Comparison of ENCODE assay signal across 14 cellular contexts in genomic region chr2:122660786-122661634, GRCh38.
DNase-seq lines count a peak whose midpoint lies in the region; ATAC-seq and TF ChIP-seq lines count a peak whose summit lies in the region.
"Had no signal": no experiment of that assay in that cellular context is flagged by ENCODE, and none has a peak within 500 bp of the region (broad histone marks: within the 10 kb centered on the region; RNA-seq: fewer than 3 reads in every experiment).

No MANE protein-coding gene starts in this region.

- peak overlapping the region; percentile 79 for H3K27ac ChIP-seq in iPS-20b (ENCODE audit: low read length)
- no peak overlapping the region for H3K27ac ChIP-seq in Peyer's patch
- H3K27ac ChIP-seq: gastroesophageal sphincter had no signal

- no peaks in the 10 kb centered on the region for H3K27me3 Mint-ChIP-seq in MCF 10A (ENCODE audit: insufficient read depth, unreplicated experiment)
- H3K27me3 Mint-ChIP-seq in stimulated activated memory B cell treated with anti-CD40 and anti-IgM and Interleukin-4, amounts not matched to agents 10 μg/mL and 1 μg/mL and 100 μg/mL, for 72 hours, result no peaks in the 10 kb centered on the region
- H3K27me3 Mint-ChIP-seq: CD4-positive, alpha-beta memory T cell had no signal

- DNase-seq in NCI-H1436 (lab: John Stamatoyannopoulos, UW), result peak; percentile 36
- DNase-seq in NCI-H1436 treated with DMSO at 0.1 percent for 48 hours (lab: John Stamatoyannopoulos, UW), result no peak
- DNase-seq in MCF 10A (ENCODE audit: unreplicated experiment), result no peak
- no peak for DNase-seq in Peyer's patch
- DNase-seq in cerebellum (ENCODE audit: low spot score), result no peak
- DNase-seq: activated T-cell treated with anti-CD3 and anti-CD28 coated beads, Interleukin-2, amount 50 U/mL, for 48 hours; CD4-positive, alpha-beta memory T cell; effector memory CD4-positive, alpha-beta T cell; NCI-H1417 treated with DMSO at 0.1 percent for 48 hours had no signal

- BruUV-seq in MCF 10A (replicated peaks; lab: Mats Ljungman, UMichigan), result no TSS peak

- no peak for TF ChIP-seq CTCF in MCF 10A (IDR thresholded peaks at IDR 0.05; ENCODE audit: unreplicated experiment)
- no peak for TF ChIP-seq CTCF in Peyer's patch (IDR thresholded peaks at IDR 0.05)

- H3K9me3 ChIP-seq in iPS-20b (ENCODE audit: insufficient read depth, low read depth, low read length) (no peaks in the 10 kb centered on the region), skeletal muscle satellite cell (replicated peaks; ENCODE audit: low read length) (no peaks in the 10 kb centered on the region), Peyer's patch (no peaks in the 10 kb centered on the region)
- H3K9me3 ChIP-seq: gastroesophageal sphincter had no signal

- H3K9ac ChIP-seq in iPS-20b (ENCODE audit: low read depth, low read length), result peak overlapping the region; percentile 75
- no peak overlapping the region for H3K9ac ChIP-seq in skeletal muscle satellite cell (ENCODE audit: low read depth, low read length)

- H3K4me1 Mint-ChIP-seq in MCF 10A (ENCODE audit: insufficient read depth, unreplicated experiment), result no peaks in the 10 kb centered on the region
- H3K4me1 Mint-ChIP-seq in stimulated activated memory B cell treated with anti-CD40 and anti-IgM and Interleukin-4, amounts not matched to agents 10 μg/mL and 1 μg/mL and 100 μg/mL, for 72 hours, result no peaks in the 10 kb centered on the region
- H3K4me1 Mint-ChIP-seq: CD4-positive, alpha-beta memory T cell had no signal

- H3K4me3 Mint-ChIP-seq in MCF 10A (ENCODE audit: unreplicated experiment), result peak overlapping the region; percentile 12
- no peak overlapping the region for H3K4me3 Mint-ChIP-seq in stimulated activated memory B cell treated with anti-CD40 and anti-IgM and Interleukin-4, amounts not matched to agents 10 μg/mL and 1 μg/mL and 100 μg/mL, for 72 hours
- H3K4me3 Mint-ChIP-seq: CD4-positive, alpha-beta memory T cell had no signal

- H3K27ac Mint-ChIP-seq in MCF 10A (ENCODE audit: low read depth, unreplicated experiment), result no peak overlapping the region
- H3K27ac Mint-ChIP-seq in stimulated activated memory B cell treated with anti-CD40 and anti-IgM and Interleukin-4, amounts not matched to agents 10 μg/mL and 1 μg/mL and 100 μg/mL, for 72 hours, result no peak overlapping the region
- H3K27ac Mint-ChIP-seq: CD4-positive, alpha-beta memory T cell had no signal

- no peaks in the 10 kb centered on the region for H3K36me3 ChIP-seq in iPS-20b (ENCODE audit: insufficient read depth, low read depth, low read length)
- H3K36me3 ChIP-seq in skeletal muscle satellite cell (ENCODE audit: insufficient read depth, low read length), result no peaks in the 10 kb centered on the region
- no peaks in the 10 kb centered on the region for H3K36me3 ChIP-seq in Peyer's patch
- H3K36me3 ChIP-seq: gastroesophageal sphincter had no signal

- no peaks in the 10 kb centered on the region; the same call in 1 of the 2 replicates for H3K27me3 ChIP-seq in iPS-20b (ENCODE audit: insufficient read depth, low read length)
- H3K27me3 ChIP-seq in skeletal muscle satellite cell (ENCODE audit: control insufficient read depth, insufficient read depth, low read length), result peaks cover 51% of the 10 kb centered on the region
- H3K27me3 ChIP-seq in Peyer's patch, result no peaks in the 10 kb centered on the region

- CTCF ChIA-PET in MCF 10A (lab: Yijun Ruan, JAX), result no interaction called here

- H3K4me2 ChIP-seq in skeletal muscle satellite cell (ENCODE audit: low read length), result peak overlapping the region; percentile 7

- TF ChIP-seq POLR2A in Peyer's patch (IDR thresholded peaks at IDR 0.05), result no peak

- H3K4me3 ChIP-seq in iPS-20b (ENCODE audit: low read length) (peak overlapping the region; percentile 61), skeletal muscle satellite cell (ENCODE audit: low read length) (no peak overlapping the region), Peyer's patch (no peak overlapping the region)
- H3K4me3 ChIP-seq: gastroesophageal sphincter, K562 had no signal

- intact Hi-C loops in MCF 10A (cut with micrococcal nuclease), result no loop called here

- POLR2A ChIA-PET in MCF 10A (lab: Yijun Ruan, JAX), result no interaction called here

- H3K36me3 Mint-ChIP-seq in MCF 10A (ENCODE audit: insufficient read depth, unreplicated experiment), result no peaks in the 10 kb centered on the region
- H3K36me3 Mint-ChIP-seq in stimulated activated memory B cell treated with anti-CD40 and anti-IgM and Interleukin-4, amounts not matched to agents 10 μg/mL and 1 μg/mL and 100 μg/mL, for 72 hours, result no peaks in the 10 kb centered on the region
- H3K36me3 Mint-ChIP-seq: CD4-positive, alpha-beta memory T cell had no signal

- H3K9me3 Mint-ChIP-seq in MCF 10A (ENCODE audit: unreplicated experiment), result no peaks in the 10 kb centered on the region
- H3K9me3 Mint-ChIP-seq in stimulated activated memory B cell treated with anti-CD40 and anti-IgM and Interleukin-4, amounts not matched to agents 10 μg/mL and 1 μg/mL and 100 μg/mL, for 72 hours, result no peaks in the 10 kb centered on the region

- no peak for ATAC-seq in stimulated activated memory B cell treated with anti-CD40 and anti-IgM and Interleukin-4, amounts not matched to agents 10 μg/mL and 1 μg/mL and 100 μg/mL, for 72 hours
- ATAC-seq: gastroesophageal sphincter, K562 had no signal

- H3K4me1 ChIP-seq in iPS-20b (ENCODE audit: insufficient read depth, low read length) (peaks cover 41% of the 10 kb centered on the region), skeletal muscle satellite cell (ENCODE audit: control insufficient read depth, insufficient read depth, low read length) (no peaks in the 10 kb centered on the region), Peyer's patch (no peaks in the 10 kb centered on the region)
- H3K4me1 ChIP-seq: gastroesophageal sphincter had no signal
